In genomic region chr3:15633766-15634588, GRCh38 we compare ENCODE assay signal across 10 cellular contexts. TPM values are rescaled to one million over a fixed set of nuclear protein-coding genes. Genes with fewer than 3 reads are reported as not detected.
DNase-seq lines count a peak whose midpoint lies in the region; ATAC-seq and TF ChIP-seq lines count a peak whose summit lies in the region.
"Had no signal": no experiment of that assay in that cellular context is flagged by ENCODE, and none has a peak within 500 bp of the region (broad histone marks: within the 10 kb centered on the region; RNA-seq: fewer than 3 reads in every experiment).

No MANE protein-coding gene starts in this region.

- H3K4me1 ChIP-seq in GM23248 (ENCODE audit: insufficient read depth) (peaks cover 72% of the 10 kb centered on the region), gastrocnemius medialis (peaks cover 61 to 64% of the 10 kb centered on the region in 2 donors), neural progenitor cell (peaks cover 13% of the 10 kb centered on the region)

- TF ChIP-seq CTCF in gastrocnemius medialis (IDR thresholded peaks at IDR 0.05 in 4 of 5, conservative IDR thresholded peaks at IDR 0.05 in 1 of 5): no peak
- TF ChIP-seq CTCF in neural progenitor cell (IDR thresholded peaks at IDR 0.05): no peak

- intact Hi-C loops in gastrocnemius medialis (cut with DNase I; ENCODE audit: low total_unique reads): loop anchor here (5.0 to 10.0 kb wide), 3 partner anchors 228 to 543 kb away; no protein-coding TSS in a partner anchor

- 24 to 25% methylated on average over 4 of the region's 4 CpGs for WGBS in GM23248 (ENCODE audit: low coverage in 1 of 2, low lambda C conversion rate in 2 of 2, missing lambda C conversion rate in 2 of 2), 2 experiments

- H3K27ac ChIP-seq in GM23248: peak overlapping the region; percentile 99
- H3K27ac ChIP-seq in gastrocnemius medialis: peak overlapping the region; percentile 77 to 90 (median 84)
- H3K27ac ChIP-seq in neural progenitor cell: no peak overlapping the region

- H3K4me3 Mint-ChIP-seq in T-helper 17 cell: no peak overlapping the region
- H3K4me3 Mint-ChIP-seq in immature natural killer cell: no peak overlapping the region
- H3K4me3 Mint-ChIP-seq in neural progenitor cell: no peak overlapping the region

- no peak for ATAC-seq in T-helper 17 cell
- ATAC-seq in gastrocnemius medialis: no peak

- H2AFZ ChIP-seq in GM23248 (peak overlapping the region; percentile 50), neural progenitor cell (replicated peaks) (no peak overlapping the region)

- H3K4me2 ChIP-seq in GM23248 (ENCODE audit: unreplicated experiment) (peak overlapping the region; percentile 77), neural progenitor cell (no peak overlapping the region)

- in situ Hi-C loops in GM23248 (cut with MboI) (no loop called here), gastrocnemius medialis (cut with MboI; ENCODE audit: low sequenced_read_pairs in 4 of 4) (loop anchor here (5.0 to 25.0 kb wide), 4 partner anchors 178 to 611 kb away; no protein-coding TSS in a partner anchor)

- H3K36me3 ChIP-seq in GM23248 (ENCODE audit: low read depth) (no peaks in the 10 kb centered on the region), gastrocnemius medialis (no peaks in the 10 kb centered on the region), neural progenitor cell (no peaks in the 10 kb centered on the region)

- H3K36me3 Mint-ChIP-seq in T-helper 17 cell (ENCODE audit: low read depth) (peaks cover 2% of the 10 kb centered on the region), immature natural killer cell (peaks cover 0 to 19% (median 0%) of the 10 kb centered on the region in 3 donors), neural progenitor cell (peaks cover 2% of the 10 kb centered on the region)

- H3K9ac ChIP-seq in GM23248 (peak overlapping the region; percentile 86), neural progenitor cell (no peak overlapping the region)

- H3K27ac Mint-ChIP-seq in T-helper 17 cell (peak overlapping the region; percentile 65), immature natural killer cell (peak overlapping the region in 1 of 6 donors; percentile 17), neural progenitor cell (no peak overlapping the region)

- H3K27me3 Mint-ChIP-seq in T-helper 17 cell (no peaks in the 10 kb centered on the region), immature natural killer cell (ENCODE audit: low read depth in 3 of 3) (peaks cover 0 to 4% (median 0%) of the 10 kb centered on the region in 3 donors), neural progenitor cell (ENCODE audit: insufficient read depth, low read depth) (peaks cover 2% of the 10 kb centered on the region)

- H3F3A ChIP-seq in GM23248 (ENCODE audit: insufficient read depth) (peaks cover 62% of the 10 kb centered on the region), neural progenitor cell (ENCODE audit: low read depth) (peaks cover 5% of the 10 kb centered on the region)

- H4K20me1 ChIP-seq in GM23248 (ENCODE audit: insufficient read depth): no peaks in the 10 kb centered on the region
- H4K20me1 ChIP-seq in neural progenitor cell (ENCODE audit: low read depth): no peaks in the 10 kb centered on the region

- no peaks in the 10 kb centered on the region for H3K9me3 ChIP-seq in GM23248 (ENCODE audit: low read depth)
- H3K9me3 ChIP-seq in T-helper 17 cell (ENCODE audit: control insufficient read depth, low read length, poor library complexity, severe bottlenecking): no peaks in the 10 kb centered on the region
- H3K9me3 ChIP-seq in gastrocnemius medialis: no peaks in the 10 kb centered on the region
- no peaks in the 10 kb centered on the region for H3K9me3 ChIP-seq in neural progenitor cell (ENCODE audit: low read depth)

- H3K4me1 Mint-ChIP-seq in T-helper 17 cell: peaks cover 27% of the 10 kb centered on the region
- peaks cover 56 to 66% of the 10 kb centered on the region in 2 donors for H3K4me1 Mint-ChIP-seq in immature natural killer cell
- peaks cover 43% of the 10 kb centered on the region for H3K4me1 Mint-ChIP-seq in neural progenitor cell

- H3K27me3 ChIP-seq in GM23248 (replicated peaks; ENCODE audit: insufficient read depth): no peaks in the 10 kb centered on the region
- H3K27me3 ChIP-seq in gastrocnemius medialis: no peaks in the 10 kb centered on the region
- no peaks in the 10 kb centered on the region for H3K27me3 ChIP-seq in neural progenitor cell

- H3K9me3 Mint-ChIP-seq in immature natural killer cell (no peaks in the 10 kb centered on the region), neural progenitor cell (no peaks in the 10 kb centered on the region)

- no peaks in the 10 kb centered on the region for H3K9me2 ChIP-seq in GM23248 (ENCODE audit: insufficient read depth)

- H3K4me3 ChIP-seq in GM23248 (0 out of 2 replicates have a peak overlapping the region, but pooled peaks have one; percentile 5), gastrocnemius medialis (no peak overlapping the region), neural progenitor cell (no peak overlapping the region)

- DNase-seq in GM23248 (peak; percentile 27), T-helper 17 cell (no peak), fibroblast of peridontal ligament (ENCODE audit: extremely low read depth) (peak; percentile 59), gastrocnemius medialis (peak; percentile 39 to 48), islet precursor cell (no peak), OCI-M1 (lab: John Stamatoyannopoulos, UW) (no peak), immature natural killer cell (no peak), neural progenitor cell (ENCODE audit: low spot score) (no peak)
- DNase-seq: DMS153, NCI-H524 had no signal

- TF ChIP-seq POLR2A in gastrocnemius medialis (IDR thresholded peaks at IDR 0.05): no peak

- H3K79me2 ChIP-seq in GM23248 (ENCODE audit: insufficient read depth) (no peaks in the 10 kb centered on the region), neural progenitor cell (ENCODE audit: low read depth) (no peaks in the 10 kb centered on the region)

RNA-seq across cellular contexts. Expression of gene BTD, which starts 32.4 kb away (rescaled TPM):
- 24.2 and 48.0 TPM in 2 replicates for total RNA-seq in GM23248 (2014; rRNA removed; shearing (Covaris generic))
- polyA plus RNA-seq in GM23248 (2016; fragmentation: Nextera tagmentation; extraction: Ambion mirVana) (19.7 and 20.1 TPM in 2 replicates), immature natural killer cell (10 to 100 TPM; 25.0 to 32.7 (median 32.3) TPM)
- total RNA-seq in T-helper 17 cell (10 to 100 TPM; 17.3 to 21.2 TPM), gastrocnemius medialis (10 to 100 TPM; 15.1 to 39.7 (median 26.0) TPM), neural progenitor cell (ENCODE audit: low replicate concordance) (11.7 and 16.0 TPM in 2 replicates)

RNA-seq across cellular contexts. Expression of gene HACL1, which starts 32.6 kb away (rescaled TPM):
- 13.4 and 14.3 TPM in 2 replicates for total RNA-seq in GM23248 (2014; rRNA removed; shearing (Covaris generic))
- 16.3 and 18.8 TPM in 2 replicates for polyA plus RNA-seq in GM23248 (2016; fragmentation: Nextera tagmentation; extraction: Ambion mirVana)
- 10 to 100 TPM; 34.4 to 41.0 TPM for total RNA-seq in T-helper 17 cell
- 10 to 100 TPM; 23.5 to 27.1 (median 24.5) TPM for total RNA-seq in gastrocnemius medialis
- 10 to 100 TPM; 29.9 to 38.9 (median 32.3) TPM for polyA plus RNA-seq in immature natural killer cell
- 38.8 and 48.6 TPM in 2 replicates for total RNA-seq in neural progenitor cell (ENCODE audit: low replicate concordance)

Comparison
In these comparisons a context has a peak if more than half of its experiments do, and no peak if none do; other contexts are left out.
1. DNase-seq: peak in GM23248 (single experiment), fibroblast of peridontal ligament (single experiment) and gastrocnemius medialis (2 of 2); none in T-helper 17 cell (0 of 3), islet precursor cell (single experiment), OCI-M1 (single experiment), immature natural killer cell (0 of 3) and neural progenitor cell (single experiment).